ENCODE assay signal across 14 cellular contexts in the genomic region with DNA sequence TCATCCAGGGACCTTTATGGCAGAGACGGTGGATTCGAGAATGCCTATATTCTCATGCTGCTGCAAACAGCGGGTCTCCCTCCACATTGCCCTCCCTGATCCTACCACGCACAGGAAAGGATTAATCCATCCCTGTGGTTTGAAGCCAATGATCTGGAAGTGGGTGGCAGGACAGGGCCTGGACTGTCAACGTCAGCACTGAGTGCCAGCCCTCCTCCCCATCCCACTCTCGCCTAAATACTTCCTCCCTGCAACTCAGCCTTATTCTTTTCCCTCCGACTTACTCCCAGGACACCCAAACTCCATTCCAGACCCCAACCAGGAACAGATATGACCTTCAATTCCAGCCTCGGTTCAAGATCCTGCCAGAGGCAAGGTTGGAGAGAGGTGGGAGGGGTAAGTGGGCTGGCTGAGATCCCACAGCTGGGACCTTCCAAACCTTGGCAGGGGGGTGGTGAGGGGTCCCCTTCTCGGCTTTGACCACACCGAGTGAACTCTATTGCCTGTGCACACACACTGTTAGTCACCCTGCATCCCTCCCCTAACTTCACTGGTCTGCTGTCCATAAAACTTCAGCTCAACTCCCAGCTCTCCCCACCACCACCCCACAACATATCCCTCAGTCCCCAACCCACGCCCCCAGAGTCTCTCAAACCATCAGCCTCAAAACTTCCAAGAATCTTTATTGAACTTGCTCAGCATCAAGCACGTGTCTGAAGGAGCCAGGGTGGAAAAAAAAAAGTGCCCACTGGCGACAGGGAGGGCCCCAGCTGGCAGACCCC. TPM values are rescaled to one million over a fixed set of nuclear protein-coding genes. Genes with fewer than 3 reads are reported as not detected.
A peak's percentile ranks its signal among the peaks of the same experiment; 100 is the strongest.
DNase-seq lines count a peak whose midpoint lies in the region; ATAC-seq and TF ChIP-seq lines count a peak whose summit lies in the region.
"Had no signal": no experiment of that assay in that cellular context is flagged by ENCODE, and none has a peak within 500 bp of the region (broad histone marks: within the 10 kb centered on the region; RNA-seq: fewer than 3 reads in every experiment).

No MANE protein-coding gene starts in this region.

- peaks cover 16% of the 10 kb centered on the region for H3K36me3 ChIP-seq in lower lobe of right lung
- H3K36me3 ChIP-seq in stomach: no peaks in the 10 kb centered on the region
- H3K36me3 ChIP-seq: brain microvascular endothelial cell had no signal

- H3K9me3 Mint-ChIP-seq in T-helper 2 cell treated with Interferon-gamma antibody and Interleukin-4, amounts not matched to agents 5 μg/mL and 100 μg/mL, for 36 hours: no peaks in the 10 kb centered on the region
- peaks cover 0 to 5% of the 10 kb centered on the region in 2 donors for H3K9me3 Mint-ChIP-seq in activated naive CD4-positive, alpha-beta T cell treated with anti-CD3 and anti-CD28 coated beads, Interleukin-2, amount 50 U/mL, for 72 hours

- no peak for DNase-seq in T-helper 2 cell treated with Interferon-gamma antibody and Interleukin-4, amounts not matched to agents 5 μg/mL and 100 μg/mL, for 36 hours (ENCODE audit: low spot score)
- no peak for DNase-seq in T-helper 2 cell
- no peak for DNase-seq in activated naive CD4-positive, alpha-beta T cell treated with anti-CD3 and anti-CD28 coated beads, Interleukin-2, amount 50 U/mL, for 72 hours (ENCODE audit: low spot score in 2 of 2)
- no peak for DNase-seq in lower lobe of right lung
- DNase-seq in stomach: no peak
- DNase-seq in A172 (ENCODE audit: low spot score): no peak
- no peak for DNase-seq in activated effector memory CD4-positive, alpha-beta T cell treated with Interleukin-2 at 50 U/mL for 16 hours
- DNase-seq in DMS53 (lab: John Stamatoyannopoulos, UW): no peak
- DNase-seq: brain microvascular endothelial cell, HCEC 1CT, NCI-H1048, substantia nigra had no signal

- TF ChIP-seq EP300 in stomach (IDR thresholded peaks at IDR 0.05): no peak

- H3K4me1 ChIP-seq in lower lobe of right lung: peaks cover 80% of the 10 kb centered on the region
- peaks cover 48 to 84% (median 67%) of the 10 kb centered on the region in 4 donors for H3K4me1 ChIP-seq in stomach

- TF ChIP-seq POLR2A in stomach (IDR thresholded peaks at IDR 0.05): no peak

- ATAC-seq in activated naive CD4-positive, alpha-beta T cell treated with anti-CD3 and anti-CD28 coated beads, Interleukin-2, amount 50 U/mL, for 72 hours: no peak
- no peak for ATAC-seq in lower lobe of right lung

- H3K4me3 Mint-ChIP-seq in T-helper 2 cell treated with Interferon-gamma antibody and Interleukin-4, amounts not matched to agents 5 μg/mL and 100 μg/mL, for 36 hours: peak overlapping the region; percentile 93

- H3K4me3 ChIP-seq in lower lobe of right lung: peak overlapping the region; percentile 68
- H3K4me3 ChIP-seq in stomach: peak overlapping the region in 2 of 4 donors; percentile 3 to 41

- H3K27ac Mint-ChIP-seq in T-helper 2 cell treated with Interferon-gamma antibody and Interleukin-4, amounts not matched to agents 5 μg/mL and 100 μg/mL, for 36 hours: peak overlapping the region; percentile 89
- peak overlapping the region; percentile 72 to 96 for H3K27ac Mint-ChIP-seq in activated naive CD4-positive, alpha-beta T cell treated with anti-CD3 and anti-CD28 coated beads, Interleukin-2, amount 50 U/mL, for 72 hours

- peaks cover 81% of the 10 kb centered on the region for H3K4me1 Mint-ChIP-seq in T-helper 2 cell treated with Interferon-gamma antibody and Interleukin-4, amounts not matched to agents 5 μg/mL and 100 μg/mL, for 36 hours (ENCODE audit: low read depth)

- H3K27me3 ChIP-seq in lower lobe of right lung (ENCODE audit: low read depth): no peaks in the 10 kb centered on the region
- H3K27me3 ChIP-seq in stomach: no peaks in the 10 kb centered on the region
- H3K27me3 ChIP-seq: brain microvascular endothelial cell had no signal

- intact Hi-C loops in lower lobe of right lung (cut with DNase I): no loop called here
- intact Hi-C loops in stomach (cut with DNase I; ENCODE audit: low total_unique reads): no loop called here

- H3K27me3 Mint-ChIP-seq in T-helper 2 cell treated with Interferon-gamma antibody and Interleukin-4, amounts not matched to agents 5 μg/mL and 100 μg/mL, for 36 hours (ENCODE audit: low read depth): no peaks in the 10 kb centered on the region

- no peak overlapping the region for H3K27ac ChIP-seq in lower lobe of right lung
- peak overlapping the region in 3 of 5 donors; percentile 60 to 88 (median 80) for H3K27ac ChIP-seq in stomach
- H3K27ac ChIP-seq: brain microvascular endothelial cell, VCaP had no signal

- 74 to 83% (median 81%) methylated on average over 13 of the region's 13 CpGs for WGBS in stomach, 5 donors

- H3K36me3 Mint-ChIP-seq in T-helper 2 cell treated with Interferon-gamma antibody and Interleukin-4, amounts not matched to agents 5 μg/mL and 100 μg/mL, for 36 hours (ENCODE audit: low read depth): peaks cover 47% of the 10 kb centered on the region
- peaks cover 17 to 35% of the 10 kb centered on the region in 2 donors for H3K36me3 Mint-ChIP-seq in activated naive CD4-positive, alpha-beta T cell treated with anti-CD3 and anti-CD28 coated beads, Interleukin-2, amount 50 U/mL, for 72 hours

- H3K9me3 ChIP-seq in lower lobe of right lung: no peaks in the 10 kb centered on the region
- H3K9me3 ChIP-seq in stomach: no peaks in the 10 kb centered on the region

- TF ChIP-seq CTCF in lower lobe of right lung (IDR thresholded peaks at IDR 0.05): no peak
- TF ChIP-seq CTCF in stomach (IDR thresholded peaks at IDR 0.05): no peak

RNA-seq across cellular contexts. Expression of gene S100A5, which starts 2.4 kb away (rescaled TPM):
- total RNA-seq in activated naive CD4-positive, alpha-beta T cell treated with anti-CD3 and anti-CD28 coated beads, Interleukin-2, amount 50 U/mL, for 72 hours: 1 to 10 TPM; 2.0 to 3.9 TPM
- total RNA-seq in lower lobe of right lung (not detected), stomach (not detected)
- polyA plus RNA-seq in stomach: not detected
- 1.1 and 6.1 TPM in 2 replicates for total RNA-seq in A172 (2014; rRNA removed; shearing (Covaris generic))
- total RNA-seq: liver had no signal
- polyA plus RNA-seq: liver had no signal

RNA-seq across cellular contexts. Expression of gene S100A4, which starts 2.5 kb away (rescaled TPM):
- 100 to 1,000 TPM; 186 to 368 TPM for total RNA-seq in activated naive CD4-positive, alpha-beta T cell treated with anti-CD3 and anti-CD28 coated beads, Interleukin-2, amount 50 U/mL, for 72 hours
- 600 TPM for total RNA-seq in lower lobe of right lung
- 10 to 100 TPM in 4 of 5 donors, 1 to 10 TPM in 1; 9.9 to 53.3 (median 19.4) TPM for total RNA-seq in stomach
- 100 to 1,000 TPM; 145 to 541 (median 274) TPM for polyA plus RNA-seq in stomach
- 3,194 and 3,572 TPM in 2 replicates for total RNA-seq in A172 (2014; rRNA removed; shearing (Covaris generic))

RNA-seq across cellular contexts. Expression of gene S100A3, which starts 5.9 kb away (rescaled TPM):
- total RNA-seq in activated naive CD4-positive, alpha-beta T cell treated with anti-CD3 and anti-CD28 coated beads, Interleukin-2, amount 50 U/mL, for 72 hours: not detected
- 4.5 TPM for total RNA-seq in lower lobe of right lung
- not detected for total RNA-seq in stomach
- 10 to 100 TPM in 1 of 3 donors, 1 to 10 TPM in 2; 2.6 to 15.0 (median 5.4) TPM for polyA plus RNA-seq in stomach
- 90.9 and 103 TPM in 2 replicates for total RNA-seq in A172 (2014; rRNA removed; shearing (Covaris generic))
- total RNA-seq: liver had no signal
- polyA plus RNA-seq: liver had no signal

RNA-seq across cellular contexts. Expression of gene S100A6, which starts 7.4 kb away (rescaled TPM):
- 100 to 1,000 TPM; 260 to 445 TPM for total RNA-seq in activated naive CD4-positive, alpha-beta T cell treated with anti-CD3 and anti-CD28 coated beads, Interleukin-2, amount 50 U/mL, for 72 hours
- total RNA-seq in lower lobe of right lung (1,109 TPM), stomach (100 to 1,000 TPM; 154 to 680 (median 330) TPM)
- polyA plus RNA-seq in stomach: 1,000 to 10,000 TPM; 1,447 to 2,520 (median 1,620) TPM
- 1,463 and 1,751 TPM in 2 replicates for total RNA-seq in A172 (2014; rRNA removed; shearing (Covaris generic))

RNA-seq across cellular contexts. Expression of gene S100A2, which starts 22.5 kb away (rescaled TPM):
- 1 to 10 TPM; 1.0 to 7.8 TPM for total RNA-seq in activated naive CD4-positive, alpha-beta T cell treated with anti-CD3 and anti-CD28 coated beads, Interleukin-2, amount 50 U/mL, for 72 hours
- total RNA-seq in lower lobe of right lung: 3.8 TPM
- total RNA-seq in stomach: 10 to 100 TPM in 1 of 5 donors, 1 to 10 TPM in 1, not detected in 3; 2.2 to 12.7 TPM
- polyA plus RNA-seq in stomach: 1,000 to 10,000 TPM in 1 of 3 donors, 1 to 10 TPM in 2; 4.9 to 1,809 (median 8.3) TPM
- total RNA-seq in A172 (2014; rRNA removed; shearing (Covaris generic)): 41.3 and 63.0 TPM in 2 replicates
- total RNA-seq: liver had no signal

Comparison
In these comparisons a context has a peak if more than half of its experiments do, and no peak if none do; other contexts are left out.
1. RNA of gene S100A3, which starts 5.9 kb away (total RNA-seq): 90.9 to 103 TPM in A172; 4.5 TPM in lower lobe of right lung (single experiment), not detected in activated naive CD4-positive, alpha-beta T cell treated with anti-CD3 and anti-CD28 coated beads, Interleukin-2, amount 50 U/mL, for 72 hours and not detected in stomach; every median in the first group is over 10 times any median in the second.